ENCODE assay signal across 18 cellular contexts in the genomic region with DNA sequence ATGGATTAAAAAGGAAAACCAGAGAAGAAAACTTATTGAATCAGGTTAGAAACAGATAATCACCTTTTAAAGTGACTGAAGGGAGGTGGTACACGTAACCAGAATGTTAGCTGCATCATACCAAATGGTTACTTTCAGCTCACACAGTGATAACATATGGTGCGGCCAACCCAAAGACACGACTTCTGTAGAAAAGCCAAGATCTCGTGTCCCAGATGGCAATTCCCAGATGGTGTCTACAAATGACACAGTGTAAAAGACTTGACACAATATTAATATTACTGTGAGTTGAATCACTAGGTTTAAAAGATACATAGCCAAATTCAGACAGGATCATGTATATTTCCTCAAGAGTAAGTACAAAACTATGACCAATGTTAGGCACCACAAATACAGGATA. TPM values are rescaled to one million over a fixed set of nuclear protein-coding genes. Genes with fewer than 3 reads are reported as not detected.
DNase-seq lines count a peak whose midpoint lies in the region; ATAC-seq and FAIRE-seq lines count a peak whose summit lies in the region.
"Had no signal": no experiment of that assay in that cellular context is flagged by ENCODE, and none has a peak within 500 bp of the region (broad histone marks: within the 10 kb centered on the region; RNA-seq: fewer than 3 reads in every experiment).

No MANE protein-coding gene starts in this region.

- ATAC-seq in HG03139 (IDR thresholded peaks at IDR 0.05; ENCODE audit: unreplicated experiment) (no peak), GM18907 (IDR thresholded peaks at IDR 0.05; ENCODE audit: unreplicated experiment) (no peak)
- ATAC-seq: CD8-positive, alpha-beta T cell; HepG2 had no signal

- DNase-seq in NCI-H82 (lab: John Stamatoyannopoulos, UW) (peak; percentile 8), NCI-H82 treated with DMSO at 0.1 percent for 48 hours (lab: John Stamatoyannopoulos, UW; ENCODE audit: unreplicated experiment) (no peak), NCI-H446 (lab: John Stamatoyannopoulos, UW) (peak; percentile 20 to 76), cerebellum (ENCODE audit: low spot score) (peak; percentile 87), RCC 7860 (ENCODE audit: low spot score) (no peak)
- no peak for DNase-seq in activated CD4-positive, alpha-beta T cell treated with anti-CD3 and anti-CD28 coated beads, Interleukin-2, amount 50 U/mL, for 4 hours
- DNase-seq: CD8-positive, alpha-beta T cell; GF-D8; NCI-H1048; NCI-H146; NCI-H345; NCI-H748 treated with DMSO at 0.1 percent for 48 hours; SW 1271 had no signal

- no peak for FAIRE-seq in RCC 7860 (lab: Jason Lieb, UNC)
- FAIRE-seq: GM12892, H1, HepG2 had no signal

RNA-seq across cellular contexts. Expression of a gene that starts 5.1 kb away (rescaled TPM):
- 19.5 TPM for total RNA-seq in cerebellum

Comparison
In these comparisons a context has a peak if more than half of its experiments do, and no peak if none do; other contexts are left out.
1. DNase-seq: peak in NCI-H82 (single experiment), NCI-H446 (2 of 2) and cerebellum (single experiment); none in NCI-H82 treated with DMSO at 0.1 percent for 48 hours (single experiment), RCC 7860 (single experiment) and activated CD4-positive, alpha-beta T cell treated with anti-CD3 and anti-CD28 coated beads, Interleukin-2, amount 50 U/mL, for 4 hours (0 of 2).